ENCODE assay signal across 1 cellular context in genomic region chr1:167627865-167628641, GRCh38.
TF ChIP-seq lines count a peak whose summit lies in the region.

No MANE protein-coding gene starts in this region.

TF ChIP-seq in GM12878, 131 proteins besides CTCF, POLR2A, EP300 and RAD21 (continued from another document and continues in another):
- TF ChIP-seq, protein P1, sequence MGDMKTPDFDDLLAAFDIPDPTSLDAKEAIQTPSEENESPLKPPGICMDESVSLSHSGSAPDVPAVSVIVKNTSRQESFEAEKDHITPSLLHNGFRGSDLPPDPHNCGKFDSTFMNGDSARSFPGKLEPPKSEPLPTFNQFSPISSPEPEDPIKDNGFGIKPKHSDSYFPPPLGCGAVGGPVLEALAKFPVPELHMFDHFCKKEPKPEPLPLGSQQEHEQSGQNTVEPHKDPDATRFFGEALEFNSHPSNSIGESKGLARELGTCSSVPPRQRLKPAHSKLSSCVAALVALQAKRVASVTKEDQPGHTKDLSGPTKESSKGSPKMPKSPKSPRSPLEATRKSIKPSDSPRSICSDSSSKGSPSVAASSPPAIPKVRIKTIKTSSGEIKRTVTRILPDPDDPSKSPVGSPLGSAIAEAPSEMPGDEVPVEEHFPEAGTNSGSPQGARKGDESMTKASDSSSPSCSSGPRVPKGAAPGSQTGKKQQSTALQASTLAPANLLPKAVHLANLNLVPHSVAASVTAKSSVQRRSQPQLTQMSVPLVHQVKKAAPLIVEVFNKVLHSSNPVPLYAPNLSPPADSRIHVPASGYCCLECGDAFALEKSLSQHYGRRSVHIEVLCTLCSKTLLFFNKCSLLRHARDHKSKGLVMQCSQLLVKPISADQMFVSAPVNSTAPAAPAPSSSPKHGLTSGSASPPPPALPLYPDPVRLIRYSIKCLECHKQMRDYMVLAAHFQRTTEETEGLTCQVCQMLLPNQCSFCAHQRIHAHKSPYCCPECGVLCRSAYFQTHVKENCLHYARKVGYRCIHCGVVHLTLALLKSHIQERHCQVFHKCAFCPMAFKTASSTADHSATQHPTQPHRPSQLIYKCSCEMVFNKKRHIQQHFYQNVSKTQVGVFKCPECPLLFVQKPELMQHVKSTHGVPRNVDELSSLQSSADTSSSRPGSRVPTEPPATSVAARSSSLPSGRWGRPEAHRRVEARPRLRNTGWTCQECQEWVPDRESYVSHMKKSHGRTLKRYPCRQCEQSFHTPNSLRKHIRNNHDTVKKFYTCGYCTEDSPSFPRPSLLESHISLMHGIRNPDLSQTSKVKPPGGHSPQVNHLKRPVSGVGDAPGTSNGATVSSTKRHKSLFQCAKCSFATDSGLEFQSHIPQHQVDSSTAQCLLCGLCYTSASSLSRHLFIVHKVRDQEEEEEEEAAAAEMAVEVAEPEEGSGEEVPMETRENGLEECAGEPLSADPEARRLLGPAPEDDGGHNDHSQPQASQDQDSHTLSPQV (IDR thresholded peaks at IDR 0.05): peak; percentile 65; the same call in 1 of the 2 replicates
- TF ChIP-seq SMAD5 (IDR thresholded peaks at IDR 0.05; ENCODE audit: low read depth): peak; percentile 63
- TF ChIP-seq RBBP5 (conservative IDR thresholded peaks at IDR 0.05): 0 out of 2 replicates have a peak, but pooled peaks have one; percentile 58
- peak; percentile 70; the same call in 1 of the 2 replicates for TF ChIP-seq ESRRA (IDR thresholded peaks at IDR 0.05; ENCODE audit: low read length)
- peak; percentile 70 for TF ChIP-seq ATF7 (IDR thresholded peaks at IDR 0.05; ENCODE audit: low read depth)
- TF ChIP-seq E2F4 (IDR thresholded peaks at IDR 0.05; ENCODE audit: low read depth, low read length): no peak
- no peak for TF ChIP-seq ZSCAN29 (IDR thresholded peaks at IDR 0.05)
- TF ChIP-seq IKZF1 (conservative IDR thresholded peaks at IDR 0.05): peak; percentile 90
- no peak for TF ChIP-seq CUX1 (IDR thresholded peaks at IDR 0.05; ENCODE audit: insufficient replicate concordance, low read depth, low read length)
- TF ChIP-seq, protein P2, sequence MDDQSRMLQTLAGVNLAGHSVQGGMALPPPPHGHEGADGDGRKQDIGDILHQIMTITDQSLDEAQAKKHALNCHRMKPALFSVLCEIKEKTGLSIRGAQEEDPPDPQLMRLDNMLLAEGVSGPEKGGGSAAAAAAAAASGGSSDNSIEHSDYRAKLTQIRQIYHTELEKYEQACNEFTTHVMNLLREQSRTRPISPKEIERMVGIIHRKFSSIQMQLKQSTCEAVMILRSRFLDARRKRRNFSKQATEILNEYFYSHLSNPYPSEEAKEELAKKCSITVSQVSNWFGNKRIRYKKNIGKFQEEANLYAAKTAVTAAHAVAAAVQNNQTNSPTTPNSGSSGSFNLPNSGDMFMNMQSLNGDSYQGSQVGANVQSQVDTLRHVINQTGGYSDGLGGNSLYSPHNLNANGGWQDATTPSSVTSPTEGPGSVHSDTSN (IDR thresholded peaks at IDR 0.05; ENCODE audit: insufficient replicate concordance, low read depth, low read length): peak; percentile 94
- TF ChIP-seq ZNF24 (IDR thresholded peaks at IDR 0.05): 0 out of 2 replicates have a peak, but pooled peaks have one; percentile 27
- TF ChIP-seq NBN (IDR thresholded peaks at IDR 0.05): peak; percentile 84; the same call in 1 of the 2 replicates
- TF ChIP-seq, protein P3, sequence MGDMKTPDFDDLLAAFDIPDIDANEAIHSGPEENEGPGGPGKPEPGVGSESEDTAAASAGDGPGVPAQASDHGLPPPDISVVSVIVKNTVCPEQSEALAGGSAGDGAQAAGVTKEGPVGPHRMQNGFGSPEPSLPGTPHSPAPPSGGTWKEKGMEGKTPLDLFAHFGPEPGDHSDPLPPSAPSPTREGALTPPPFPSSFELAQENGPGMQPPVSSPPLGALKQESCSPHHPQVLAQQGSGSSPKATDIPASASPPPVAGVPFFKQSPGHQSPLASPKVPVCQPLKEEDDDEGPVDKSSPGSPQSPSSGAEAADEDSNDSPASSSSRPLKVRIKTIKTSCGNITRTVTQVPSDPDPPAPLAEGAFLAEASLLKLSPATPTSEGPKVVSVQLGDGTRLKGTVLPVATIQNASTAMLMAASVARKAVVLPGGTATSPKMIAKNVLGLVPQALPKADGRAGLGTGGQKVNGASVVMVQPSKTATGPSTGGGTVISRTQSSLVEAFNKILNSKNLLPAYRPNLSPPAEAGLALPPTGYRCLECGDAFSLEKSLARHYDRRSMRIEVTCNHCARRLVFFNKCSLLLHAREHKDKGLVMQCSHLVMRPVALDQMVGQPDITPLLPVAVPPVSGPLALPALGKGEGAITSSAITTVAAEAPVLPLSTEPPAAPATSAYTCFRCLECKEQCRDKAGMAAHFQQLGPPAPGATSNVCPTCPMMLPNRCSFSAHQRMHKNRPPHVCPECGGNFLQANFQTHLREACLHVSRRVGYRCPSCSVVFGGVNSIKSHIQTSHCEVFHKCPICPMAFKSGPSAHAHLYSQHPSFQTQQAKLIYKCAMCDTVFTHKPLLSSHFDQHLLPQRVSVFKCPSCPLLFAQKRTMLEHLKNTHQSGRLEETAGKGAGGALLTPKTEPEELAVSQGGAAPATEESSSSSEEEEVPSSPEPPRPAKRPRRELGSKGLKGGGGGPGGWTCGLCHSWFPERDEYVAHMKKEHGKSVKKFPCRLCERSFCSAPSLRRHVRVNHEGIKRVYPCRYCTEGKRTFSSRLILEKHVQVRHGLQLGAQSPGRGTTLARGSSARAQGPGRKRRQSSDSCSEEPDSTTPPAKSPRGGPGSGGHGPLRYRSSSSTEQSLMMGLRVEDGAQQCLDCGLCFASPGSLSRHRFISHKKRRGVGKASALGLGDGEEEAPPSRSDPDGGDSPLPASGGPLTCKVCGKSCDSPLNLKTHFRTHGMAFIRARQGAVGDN (IDR thresholded peaks at IDR 0.05): peak; percentile 99
- 0 out of 2 replicates have a peak, but pooled peaks have one; percentile 58 for TF ChIP-seq CBX5 (IDR thresholded peaks at IDR 0.05; ENCODE audit: low read depth)
- peak; percentile 79 for TF ChIP-seq SP1 (IDR thresholded peaks at IDR 0.05; ENCODE audit: low read depth, low read length)
- TF ChIP-seq RFX5 (IDR thresholded peaks at IDR 0.05; ENCODE audit: low read depth, low read length): 0 out of 2 replicates have a peak, but pooled peaks have one; percentile 9
- TF ChIP-seq RELB (IDR thresholded peaks at IDR 0.05; ENCODE audit: low read depth): peak; percentile 74
- TF ChIP-seq CHD4 (IDR thresholded peaks at IDR 0.05): no peak
- TF ChIP-seq NR2F1 (conservative IDR thresholded peaks at IDR 0.05): peak; percentile 52
- peak; percentile 69 for TF ChIP-seq RELA (IDR thresholded peaks at IDR 0.05; ENCODE audit: borderline replicate concordance, partially characterized antibody)
- TF ChIP-seq, protein P4, sequence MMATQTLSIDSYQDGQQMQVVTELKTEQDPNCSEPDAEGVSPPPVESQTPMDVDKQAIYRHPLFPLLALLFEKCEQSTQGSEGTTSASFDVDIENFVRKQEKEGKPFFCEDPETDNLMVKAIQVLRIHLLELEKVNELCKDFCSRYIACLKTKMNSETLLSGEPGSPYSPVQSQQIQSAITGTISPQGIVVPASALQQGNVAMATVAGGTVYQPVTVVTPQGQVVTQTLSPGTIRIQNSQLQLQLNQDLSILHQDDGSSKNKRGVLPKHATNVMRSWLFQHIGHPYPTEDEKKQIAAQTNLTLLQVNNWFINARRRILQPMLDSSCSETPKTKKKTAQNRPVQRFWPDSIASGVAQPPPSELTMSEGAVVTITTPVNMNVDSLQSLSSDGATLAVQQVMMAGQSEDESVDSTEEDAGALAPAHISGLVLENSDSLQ (IDR thresholded peaks at IDR 0.05): peak; percentile 96
- peak; percentile 68 for TF ChIP-seq MTA2 (IDR thresholded peaks at IDR 0.05; ENCODE audit: low read depth)
- TF ChIP-seq DPF2 (IDR thresholded peaks at IDR 0.05): peak; percentile 91
- TF ChIP-seq TCF12 (IDR thresholded peaks at IDR 0.05; ENCODE audit: low read depth, low read length): peak; percentile 99
- TF ChIP-seq BHLHE40 (IDR thresholded peaks at IDR 0.05; ENCODE audit: borderline replicate concordance in 1 of 2, low read depth in 2 of 2, low read length in 1 of 2): peak; percentile 42 to 66; a peak in 3 of 4 replicates
- TF ChIP-seq YY1 (IDR thresholded peaks at IDR 0.05; ENCODE audit: low read depth, low read length): peak; percentile 62
- TF ChIP-seq HDGF (IDR thresholded peaks at IDR 0.05): peak; percentile 77; the same call in 1 of the 2 replicates
- TF ChIP-seq RUNX3 (IDR thresholded peaks at IDR 0.05; ENCODE audit: low read length): peak; percentile 94
- TF ChIP-seq WRNIP1 (IDR thresholded peaks at IDR 0.05; ENCODE audit: borderline replicate concordance, low read depth, low read length): no peak
- peak; percentile 87 for TF ChIP-seq SPI1 (IDR thresholded peaks at IDR 0.05; ENCODE audit: borderline replicate concordance, insufficient read depth, low read depth, low read length)
- TF ChIP-seq RAD51 (IDR thresholded peaks at IDR 0.05): peak; percentile 47
- TF ChIP-seq TARDBP (IDR thresholded peaks at IDR 0.05; ENCODE audit: borderline replicate concordance): peak; percentile 64; the same call in 1 of the 2 replicates
- TF ChIP-seq ASH2L (IDR thresholded peaks at IDR 0.05; ENCODE audit: borderline replicate concordance, low read depth): peak; percentile 84; the same call in 1 of the 2 replicates
- TF ChIP-seq BCL11A (IDR thresholded peaks at IDR 0.05; ENCODE audit: low read depth, low read length): peak; percentile 77
- TF ChIP-seq MEF2B (IDR thresholded peaks at IDR 0.05; ENCODE audit: partially characterized antibody, poor library complexity, severe bottlenecking): peak; percentile 62
- peak; percentile 70 for TF ChIP-seq GATAD2B (conservative IDR thresholded peaks at IDR 0.05; ENCODE audit: low read depth)
- no peak for TF ChIP-seq NFYA (IDR thresholded peaks at IDR 0.05; ENCODE audit: borderline replicate concordance, low read depth, low read length)
- TF ChIP-seq SKIL (IDR thresholded peaks at IDR 0.05; ENCODE audit: low read depth, poor library complexity, severe bottlenecking): peak; percentile 61
- TF ChIP-seq CREM (IDR thresholded peaks at IDR 0.05; ENCODE audit: low read depth): peak; percentile 83
- TF ChIP-seq NFIC (IDR thresholded peaks at IDR 0.05; ENCODE audit: low read depth, low read length): peak; percentile 82
- TF ChIP-seq HDAC6 (IDR thresholded peaks at IDR 0.05; ENCODE audit: unreplicated experiment): no peak
- 0 out of 2 replicates have a peak, but pooled peaks have one; percentile 41 for TF ChIP-seq MEF2A (IDR thresholded peaks at IDR 0.05; ENCODE audit: insufficient read depth, low read depth, low read length)
